1 cellular context compared by ENCODE assay signal in the genomic region with DNA sequence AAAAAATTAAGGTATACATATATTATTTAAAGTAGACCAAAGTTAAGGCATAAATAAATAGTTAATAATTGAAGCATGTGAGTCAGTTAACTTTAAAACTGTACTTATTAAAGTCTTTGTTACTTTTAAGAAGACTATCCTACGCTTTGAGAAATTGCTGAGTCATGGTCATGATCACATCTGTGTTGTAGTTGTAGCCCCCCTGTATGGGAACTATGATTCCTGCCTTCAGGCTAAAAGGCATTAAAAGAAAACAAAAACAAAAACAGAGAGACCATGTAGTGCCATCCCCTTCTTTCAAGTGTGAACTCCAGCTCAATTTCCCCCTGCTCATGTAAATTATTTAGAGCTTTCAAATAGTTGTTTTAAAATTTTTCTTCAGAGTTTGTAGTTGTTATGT.
TF ChIP-seq lines count a peak whose summit lies in the region.

No MANE protein-coding gene starts in this region.

TF ChIP-seq in GM23338, 12 proteins besides CTCF, POLR2A, EP300 and RAD21 (continued from another document):
- TF ChIP-seq, protein P1, sequence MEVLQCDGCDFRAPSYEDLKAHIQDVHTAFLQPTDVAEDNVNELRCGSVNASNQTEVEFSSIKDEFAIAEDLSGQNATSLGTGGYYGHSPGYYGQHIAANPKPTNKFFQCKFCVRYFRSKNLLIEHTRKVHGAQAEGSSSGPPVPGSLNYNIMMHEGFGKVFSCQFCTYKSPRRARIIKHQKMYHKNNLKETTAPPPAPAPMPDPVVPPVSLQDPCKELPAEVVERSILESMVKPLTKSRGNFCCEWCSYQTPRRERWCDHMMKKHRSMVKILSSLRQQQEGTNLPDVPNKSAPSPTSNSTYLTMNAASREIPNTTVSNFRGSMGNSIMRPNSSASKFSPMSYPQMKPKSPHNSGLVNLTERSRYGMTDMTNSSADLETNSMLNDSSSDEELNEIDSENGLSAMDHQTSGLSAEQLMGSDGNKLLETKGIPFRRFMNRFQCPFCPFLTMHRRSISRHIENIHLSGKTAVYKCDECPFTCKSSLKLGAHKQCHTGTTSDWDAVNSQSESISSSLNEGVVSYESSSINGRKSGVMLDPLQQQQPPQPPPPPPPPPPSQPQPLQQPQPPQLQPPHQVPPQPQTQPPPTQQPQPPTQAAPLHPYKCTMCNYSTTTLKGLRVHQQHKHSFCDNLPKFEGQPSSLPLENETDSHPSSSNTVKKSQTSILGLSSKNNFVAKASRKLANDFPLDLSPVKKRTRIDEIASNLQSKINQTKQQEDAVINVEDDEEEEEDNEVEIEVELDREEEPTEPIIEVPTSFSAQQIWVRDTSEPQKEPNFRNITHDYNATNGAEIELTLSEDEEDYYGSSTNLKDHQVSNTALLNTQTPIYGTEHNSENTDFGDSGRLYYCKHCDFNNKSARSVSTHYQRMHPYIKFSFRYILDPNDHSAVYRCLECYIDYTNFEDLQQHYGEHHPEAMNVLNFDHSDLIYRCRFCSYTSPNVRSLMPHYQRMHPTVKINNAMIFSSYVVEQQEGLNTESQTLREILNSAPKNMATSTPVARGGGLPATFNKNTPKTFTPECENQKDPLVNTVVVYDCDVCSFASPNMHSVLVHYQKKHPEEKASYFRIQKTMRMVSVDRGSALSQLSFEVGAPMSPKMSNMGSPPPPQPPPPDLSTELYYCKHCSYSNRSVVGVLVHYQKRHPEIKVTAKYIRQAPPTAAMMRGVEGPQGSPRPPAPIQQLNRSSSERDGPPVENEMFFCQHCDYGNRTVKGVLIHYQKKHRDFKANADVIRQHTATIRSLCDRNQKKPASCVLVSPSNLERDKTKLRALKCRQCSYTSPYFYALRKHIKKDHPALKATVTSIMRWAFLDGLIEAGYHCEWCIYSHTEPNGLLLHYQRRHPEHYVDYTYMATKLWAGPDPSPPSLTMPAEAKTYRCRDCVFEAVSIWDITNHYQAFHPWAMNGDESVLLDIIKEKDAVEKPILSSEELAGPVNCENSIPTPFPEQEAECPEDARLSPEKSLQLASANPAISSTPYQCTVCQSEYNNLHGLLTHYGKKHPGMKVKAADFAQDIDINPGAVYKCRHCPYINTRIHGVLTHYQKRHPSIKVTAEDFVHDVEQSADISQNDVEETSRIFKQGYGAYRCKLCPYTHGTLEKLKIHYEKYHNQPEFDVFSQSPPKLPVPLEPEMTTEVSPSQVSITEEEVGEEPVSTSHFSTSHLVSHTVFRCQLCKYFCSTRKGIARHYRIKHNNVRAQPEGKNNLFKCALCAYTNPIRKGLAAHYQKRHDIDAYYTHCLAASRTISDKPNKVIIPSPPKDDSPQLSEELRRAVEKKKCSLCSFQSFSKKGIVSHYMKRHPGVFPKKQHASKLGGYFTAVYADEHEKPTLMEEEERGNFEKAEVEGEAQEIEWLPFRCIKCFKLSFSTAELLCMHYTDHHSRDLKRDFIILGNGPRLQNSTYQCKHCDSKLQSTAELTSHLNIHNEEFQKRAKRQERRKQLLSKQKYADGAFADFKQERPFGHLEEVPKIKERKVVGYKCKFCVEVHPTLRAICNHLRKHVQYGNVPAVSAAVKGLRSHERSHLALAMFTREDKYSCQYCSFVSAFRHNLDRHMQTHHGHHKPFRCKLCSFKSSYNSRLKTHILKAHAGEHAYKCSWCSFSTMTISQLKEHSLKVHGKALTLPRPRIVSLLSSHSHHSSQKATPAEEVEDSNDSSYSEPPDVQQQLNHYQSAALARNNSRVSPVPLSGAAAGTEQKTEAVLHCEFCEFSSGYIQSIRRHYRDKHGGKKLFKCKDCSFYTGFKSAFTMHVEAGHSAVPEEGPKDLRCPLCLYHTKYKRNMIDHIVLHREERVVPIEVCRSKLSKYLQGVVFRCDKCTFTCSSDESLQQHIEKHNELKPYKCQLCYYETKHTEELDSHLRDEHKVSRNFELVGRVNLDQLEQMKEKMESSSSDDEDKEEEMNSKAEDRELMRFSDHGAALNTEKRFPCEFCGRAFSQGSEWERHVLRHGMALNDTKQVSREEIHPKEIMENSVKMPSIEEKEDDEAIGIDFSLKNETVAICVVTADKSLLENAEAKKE (CRISPR knock-in tag; IDR thresholded peaks at IDR 0.05), result no peak
